ENCODE assay signal across 1 cellular context in the genomic region with DNA sequence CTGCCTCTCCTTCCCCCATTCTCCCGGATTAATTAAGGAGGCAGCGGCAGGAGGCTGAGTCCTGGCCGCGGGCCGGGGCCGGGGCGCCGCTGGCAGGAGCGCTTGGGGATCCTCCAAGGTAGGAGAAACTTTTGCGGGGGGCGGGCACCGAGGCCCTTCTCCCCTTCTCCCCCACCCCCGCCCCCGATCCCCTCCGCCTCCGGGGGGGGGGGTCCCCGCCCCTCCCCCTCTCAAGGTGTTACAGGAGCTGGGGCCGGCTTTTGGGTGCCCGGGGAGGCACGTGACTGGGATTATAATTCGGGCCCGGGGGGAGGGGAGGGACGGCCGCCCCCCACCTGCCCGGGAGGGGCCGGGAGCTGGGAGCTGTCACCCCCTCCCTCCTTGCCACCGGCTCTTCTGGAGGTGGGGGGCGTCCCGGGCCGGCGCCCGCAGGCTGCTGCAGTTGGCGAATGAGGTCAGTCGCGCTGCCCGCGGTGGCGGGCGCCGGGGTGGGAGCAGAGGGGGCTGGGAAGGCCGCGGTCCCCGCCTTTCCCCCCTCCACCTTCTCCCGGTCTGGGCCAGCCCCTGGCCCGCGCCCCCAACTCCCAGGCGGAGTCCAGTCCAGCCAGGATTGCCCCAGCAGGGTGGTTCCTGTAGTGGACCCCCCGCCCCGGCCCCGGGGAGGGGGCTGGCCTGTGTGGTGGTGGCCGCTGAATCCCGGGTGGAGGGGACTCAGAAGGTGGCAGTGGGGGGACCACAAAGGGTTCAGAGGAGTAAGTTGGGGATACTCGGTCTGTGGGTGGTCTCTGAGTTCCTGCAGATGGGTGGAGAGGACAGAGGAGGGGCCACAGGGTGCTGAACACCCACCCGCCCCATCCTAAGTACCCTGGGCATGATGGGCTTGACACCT.
TF ChIP-seq lines count a peak whose summit lies in the region.

No MANE protein-coding gene starts in this region.

TF ChIP-seq in K562, 482 proteins besides CTCF, POLR2A, EP300 and RAD21 (continued from another document):
- TF ChIP-seq RBM22 (IDR thresholded peaks at IDR 0.05; ENCODE audit: low read depth, low read length, poor library complexity, severe bottlenecking) (no peak), SREBF1 (IDR thresholded peaks at IDR 0.05; ENCODE audit: borderline replicate concordance, low read depth, low read length) (no peak), BCL6 (CRISPR knock-in tag; IDR thresholded peaks at IDR 0.05) (no peak), FOSL1 (tag; conservative IDR thresholded peaks at IDR 0.05) (0 out of 2 replicates have a peak, but pooled peaks have one; percentile 17), POLR3A (IDR thresholded peaks at IDR 0.05; ENCODE audit: borderline replicate concordance, extremely low read depth, insufficient read depth, insufficient read length) (no peak), RAD51 (IDR thresholded peaks at IDR 0.05; ENCODE audit: borderline replicate concordance, low read depth) (peak; percentile 50; the same call in 1 of the 2 replicates), RFX1 (IDR thresholded peaks at IDR 0.05) (no peak), TOE1 (IDR thresholded peaks at IDR 0.05; ENCODE audit: borderline replicate concordance) (0 out of 2 replicates have a peak, but pooled peaks have one; percentile 26), TOE1 (CRISPR knock-in tag; IDR thresholded peaks at IDR 0.05; ENCODE audit: borderline replicate concordance, low read depth) (no peak), KAT8 (IDR thresholded peaks at IDR 0.05; ENCODE audit: low read depth) (no peak), HOXB6 (CRISPR knock-in tag; IDR thresholded peaks at IDR 0.05; ENCODE audit: borderline replicate concordance) (no peak), MXI1 (IDR thresholded peaks at IDR 0.05; ENCODE audit: low read depth, low read length) (no peak), POLR2AphosphoS2 (IDR thresholded peaks at IDR 0.05; ENCODE audit: low read length) (no peak), ZNF830 (CRISPR knock-in tag; IDR thresholded peaks at IDR 0.05) (no peak), NR2F6 (CRISPR knock-in tag; IDR thresholded peaks at IDR 0.05) (no peak), ELF4 (CRISPR knock-in tag; IDR thresholded peaks at IDR 0.05) (no peak), PHF20 (IDR thresholded peaks at IDR 0.05; ENCODE audit: partially characterized antibody) (no peak), CBFA2T2 (conservative IDR thresholded peaks at IDR 0.05) (no peak), PHF8 (IDR thresholded peaks at IDR 0.05; ENCODE audit: borderline replicate concordance, low read length) (peak; percentile 17; the same call in 1 of the 2 replicates), ZFPM2 (CRISPR knock-in tag; IDR thresholded peaks at IDR 0.05) (no peak), ZKSCAN8 (CRISPR knock-in tag; IDR thresholded peaks at IDR 0.05) (no peak), KDM4B (IDR thresholded peaks at IDR 0.05; ENCODE audit: borderline replicate concordance in 2 of 2, low read depth in 1 of 2) (no peak)
- TF ChIP-seq, protein P1, sequence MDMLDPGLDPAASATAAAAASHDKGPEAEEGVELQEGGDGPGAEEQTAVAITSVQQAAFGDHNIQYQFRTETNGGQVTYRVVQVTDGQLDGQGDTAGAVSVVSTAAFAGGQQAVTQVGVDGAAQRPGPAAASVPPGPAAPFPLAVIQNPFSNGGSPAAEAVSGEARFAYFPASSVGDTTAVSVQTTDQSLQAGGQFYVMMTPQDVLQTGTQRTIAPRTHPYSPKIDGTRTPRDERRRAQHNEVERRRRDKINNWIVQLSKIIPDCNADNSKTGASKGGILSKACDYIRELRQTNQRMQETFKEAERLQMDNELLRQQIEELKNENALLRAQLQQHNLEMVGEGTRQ (CRISPR knock-in tag; IDR thresholded peaks at IDR 0.05) = peak; percentile 63
- TF ChIP-seq, protein P2, sequence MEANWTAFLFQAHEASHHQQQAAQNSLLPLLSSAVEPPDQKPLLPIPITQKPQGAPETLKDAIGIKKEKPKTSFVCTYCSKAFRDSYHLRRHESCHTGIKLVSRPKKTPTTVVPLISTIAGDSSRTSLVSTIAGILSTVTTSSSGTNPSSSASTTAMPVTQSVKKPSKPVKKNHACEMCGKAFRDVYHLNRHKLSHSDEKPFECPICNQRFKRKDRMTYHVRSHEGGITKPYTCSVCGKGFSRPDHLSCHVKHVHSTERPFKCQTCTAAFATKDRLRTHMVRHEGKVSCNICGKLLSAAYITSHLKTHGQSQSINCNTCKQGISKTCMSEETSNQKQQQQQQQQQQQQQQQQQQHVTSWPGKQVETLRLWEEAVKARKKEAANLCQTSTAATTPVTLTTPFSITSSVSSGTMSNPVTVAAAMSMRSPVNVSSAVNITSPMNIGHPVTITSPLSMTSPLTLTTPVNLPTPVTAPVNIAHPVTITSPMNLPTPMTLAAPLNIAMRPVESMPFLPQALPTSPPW (CRISPR knock-in tag; IDR thresholded peaks at IDR 0.05) = peak; percentile 59
- TF ChIP-seq, protein P3, sequence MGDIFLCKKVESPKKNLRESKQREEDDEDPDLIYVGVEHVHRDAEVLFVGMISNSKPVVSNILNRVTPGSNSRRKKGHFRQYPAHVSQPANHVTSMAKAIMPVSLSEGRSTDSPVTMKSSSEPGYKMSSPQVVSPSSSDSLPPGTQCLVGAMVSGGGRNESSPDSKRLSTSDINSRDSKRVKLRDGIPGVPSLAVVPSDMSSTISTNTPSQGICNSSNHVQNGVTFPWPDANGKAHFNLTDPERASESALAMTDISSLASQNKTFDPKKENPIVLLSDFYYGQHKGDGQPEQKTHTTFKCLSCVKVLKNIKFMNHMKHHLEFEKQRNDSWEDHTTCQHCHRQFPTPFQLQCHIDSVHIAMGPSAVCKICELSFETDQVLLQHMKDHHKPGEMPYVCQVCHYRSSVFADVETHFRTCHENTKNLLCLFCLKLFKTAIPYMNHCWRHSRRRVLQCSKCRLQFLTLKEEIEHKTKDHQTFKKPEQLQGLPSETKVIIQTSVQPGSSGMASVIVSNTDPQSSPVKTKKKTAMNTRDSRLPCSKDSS (IDR thresholded peaks at IDR 0.05; ENCODE audit: low read depth, partially characterized antibody) = no peak
- TF ChIP-seq, protein P4, sequence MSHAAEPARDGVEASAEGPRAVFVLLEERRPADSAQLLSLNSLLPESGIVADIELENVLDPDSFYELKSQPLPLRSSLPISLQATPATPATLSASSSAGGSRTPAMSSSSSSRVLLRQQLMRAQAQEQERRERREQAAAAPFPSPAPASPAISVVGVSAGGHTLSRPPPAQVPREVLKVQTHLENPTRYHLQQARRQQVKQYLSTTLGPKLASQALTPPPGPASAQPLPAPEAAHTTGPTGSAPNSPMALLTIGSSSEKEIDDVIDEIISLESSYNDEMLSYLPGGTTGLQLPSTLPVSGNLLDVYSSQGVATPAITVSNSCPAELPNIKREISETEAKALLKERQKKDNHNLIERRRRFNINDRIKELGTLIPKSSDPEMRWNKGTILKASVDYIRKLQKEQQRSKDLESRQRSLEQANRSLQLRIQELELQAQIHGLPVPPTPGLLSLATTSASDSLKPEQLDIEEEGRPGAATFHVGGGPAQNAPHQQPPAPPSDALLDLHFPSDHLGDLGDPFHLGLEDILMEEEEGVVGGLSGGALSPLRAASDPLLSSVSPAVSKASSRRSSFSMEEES (CRISPR knock-in tag; IDR thresholded peaks at IDR 0.05) = peak; percentile 31; the same call in 1 of the 2 replicates
TF ChIP-seq in K562: peak in this region for 16.
